Comparison of ENCODE assay signal across 14 cellular contexts in genomic region chr3:123695731-123696640, GRCh38.
DNase-seq lines count a peak whose midpoint lies in the region; TF ChIP-seq lines count a peak whose summit lies in the region.
"Had no signal": no experiment of that assay in that cellular context is flagged by ENCODE, and none has a peak within 500 bp of the region (broad histone marks: within the 10 kb centered on the region; RNA-seq: fewer than 3 reads in every experiment).

No MANE protein-coding gene starts in this region.

- POLR2A ChIA-PET in PC-9 (lab: Charles Lee; ENCODE audit: unreplicated experiment), result no interaction called here

- H3K4me1 Mint-ChIP-seq in brain, result peaks cover 54% of the 10 kb centered on the region

- H3K4me2 ChIP-seq in PC-9, result no peak overlapping the region

- no peak overlapping the region for H2AFZ ChIP-seq in PC-9

- H3F3A ChIP-seq in PC-9 (ENCODE audit: insufficient read depth, low read depth), result no peaks in the 10 kb centered on the region

- BruUV-seq in PC-9 (replicated peaks; lab: Mats Ljungman, UMichigan), result no TSS peak

- H3K36me3 ChIP-seq in mesodermal cell (ENCODE audit: control insufficient read depth, insufficient read depth, low read length) (no peaks in the 10 kb centered on the region), thyroid gland (no peaks in the 10 kb centered on the region), PC-9 (ENCODE audit: low read depth) (no peaks in the 10 kb centered on the region)

- H3K27ac Mint-ChIP-seq in brain, result peak overlapping the region in 3 of 5 experiments; percentile 25 to 59 (median 27)

- WGBS in mesodermal cell (ENCODE audit: insufficient coverage in 2 of 2), 2 experiments, result 80 to 87% methylated on average over 9 to 12 of the region's 14 CpGs
- WGBS in thyroid gland, 2 donors, result 80 to 85% methylated on average over 14 of the region's 14 CpGs

- no peaks in the 10 kb centered on the region for H3K36me3 Mint-ChIP-seq in brain

- no peak for TF ChIP-seq POLR2A in thyroid gland (IDR thresholded peaks at IDR 0.05)

- H3K9me2 ChIP-seq in PC-9 (ENCODE audit: insufficient read depth), result no peaks in the 10 kb centered on the region

- no peak overlapping the region for H3K4me3 ChIP-seq in mesodermal cell (ENCODE audit: extremely low read depth, insufficient read depth, low read length, poor library complexity, severe bottlenecking)
- no peak overlapping the region for H3K4me3 ChIP-seq in thyroid gland (replicated peaks in 1 of 3)
- no peak overlapping the region for H3K4me3 ChIP-seq in PC-9

- CTCF ChIA-PET in PC-9 (lab: Charles Lee), result no interaction called here

- H3K4me1 ChIP-seq in mesodermal cell (ENCODE audit: control insufficient read depth, insufficient read depth, low read length, poor library complexity, severe bottlenecking) (peaks cover 56% of the 10 kb centered on the region), thyroid gland (peaks cover 23 to 32% of the 10 kb centered on the region in 2 donors), PC-9 (replicated peaks; ENCODE audit: insufficient read depth) (no peaks in the 10 kb centered on the region)

- peaks cover 8% of the 10 kb centered on the region for H3K27me3 Mint-ChIP-seq in brain

- H3K9me3 ChIP-seq in mesodermal cell (ENCODE audit: control insufficient read depth, low read length) (no peaks in the 10 kb centered on the region), thyroid gland (no peaks in the 10 kb centered on the region), PC-9 (ENCODE audit: insufficient read depth, low read depth) (no peaks in the 10 kb centered on the region)
- H3K9me3 ChIP-seq: Caco-2 had no signal

- H3K9me3 Mint-ChIP-seq in brain, result peaks cover 0 to 2% (median 0%) of the 10 kb centered on the region in 5 experiments

- DNase-seq in MV-4-11 (lab: John Stamatoyannopoulos, UW) (peak; percentile 83), thyroid gland (no peak), PC-9 (no peak), SW 1271 (lab: John Stamatoyannopoulos, UW) (no peak)
- DNase-seq in activated CD4-positive, CD25-positive, alpha-beta regulatory T cell (lab: John Stamatoyannopoulos, UW), result no peak
- DNase-seq: activated naive CD4-positive, alpha-beta T cell; Karpas-422; NCI-H2171; SHP77; stimulated activated CD4-positive, alpha-beta T cell treated with anti-CD3 and anti-CD28 coated beads, Interleukin-4, amount 100 ng/mL, for 1 hour; substantia nigra had no signal

- H4K20me1 ChIP-seq in PC-9 (ENCODE audit: insufficient read depth), result no peaks in the 10 kb centered on the region

- H3K27ac ChIP-seq in mesodermal cell (ENCODE audit: low read depth, low read length, severe bottlenecking), result peak overlapping the region; percentile 62
- peak overlapping the region; percentile 5 to 36 (median 35) for H3K27ac ChIP-seq in thyroid gland
- H3K27ac ChIP-seq in PC-9, result no peak overlapping the region

- no peaks in the 10 kb centered on the region for H3K79me2 ChIP-seq in PC-9 (ENCODE audit: low read depth)

- TF ChIP-seq CTCF in brain (conservative IDR thresholded peaks at IDR 0.05) (no peak), thyroid gland (IDR thresholded peaks at IDR 0.05) (no peak), PC-9 (conservative IDR thresholded peaks at IDR 0.05) (no peak)

- intact Hi-C loops in thyroid gland (cut with DNase I), result no loop called here
- intact Hi-C loops in PC-9 (cut with micrococcal nuclease; ENCODE audit: unreplicated experiment), result no loop called here

- H3K27me3 ChIP-seq in thyroid gland (no peaks in the 10 kb centered on the region), PC-9 (ENCODE audit: insufficient read depth, low read depth) (no peaks in the 10 kb centered on the region)

- H3K4me3 Mint-ChIP-seq in brain, result no peak overlapping the region
